Comparison of ENCODE assay signal across 8 cellular contexts in the genomic region with DNA sequence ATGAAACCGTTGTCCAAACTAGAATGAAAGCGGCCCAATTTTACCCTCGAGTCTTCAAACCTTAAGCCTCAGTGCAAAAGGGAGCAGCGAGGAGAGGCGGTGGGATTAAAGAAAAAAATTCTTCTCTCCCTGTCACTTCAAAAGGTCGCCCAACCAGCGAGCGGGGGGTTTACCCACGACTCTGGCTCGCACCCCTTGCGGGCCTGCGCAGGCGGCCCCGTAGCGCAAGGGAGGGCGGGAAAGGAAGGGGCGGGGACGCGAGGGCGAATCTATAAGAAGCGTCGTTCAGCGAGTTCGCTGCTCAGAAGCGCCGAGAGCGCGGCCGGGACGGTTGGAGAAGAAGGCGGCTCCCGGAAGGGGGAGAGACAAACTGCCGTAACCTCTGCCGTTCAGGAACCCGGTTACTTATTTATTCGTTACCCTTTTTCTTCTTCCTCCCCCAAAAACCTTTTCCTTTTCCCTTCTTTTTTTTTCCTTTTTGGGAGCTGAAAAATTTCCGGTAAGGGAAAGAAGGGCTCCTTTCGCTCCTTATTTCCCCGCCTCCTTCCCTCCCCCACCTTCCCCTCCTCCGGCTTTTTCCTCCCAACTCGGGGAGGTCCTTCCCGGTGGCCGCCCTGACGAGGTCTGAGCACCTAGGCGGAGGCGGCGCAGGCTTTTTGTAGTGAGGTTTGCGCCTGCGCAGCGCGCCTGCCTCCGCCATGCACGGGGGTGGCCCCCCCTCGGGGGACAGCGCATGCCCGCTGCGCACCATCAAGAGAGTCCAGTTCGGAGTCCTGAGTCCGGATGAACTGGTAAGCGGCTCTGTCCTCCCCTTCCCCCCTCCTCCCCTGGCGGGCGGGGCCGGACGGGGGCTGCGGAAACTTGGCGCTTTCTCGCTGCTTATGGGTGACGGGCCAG. TPM values are rescaled to one million over a fixed set of nuclear protein-coding genes. Genes with fewer than 3 reads are reported as not detected.
DNase-seq lines count a peak whose midpoint lies in the region; ATAC-seq and TF ChIP-seq lines count a peak whose summit lies in the region.

POLR2A (plus strand) TSS at position 300 of the 897 bp plus-strand sequence.

- peak; percentile 52 for ATAC-seq in GM21447 (IDR thresholded peaks at IDR 0.05; ENCODE audit: unreplicated experiment)

- DNase-seq in Calu3: peak; percentile 96
- peak; percentile 100 for DNase-seq in activated CD8-positive, alpha-beta memory T cell treated with anti-CD3 and anti-CD28 coated beads, Interleukin-2, amount 50 U/mL, for 48 hours
- peak; percentile 99 for DNase-seq in endothelial cell (ENCODE audit: low spot score)
- DNase-seq in midbrain (lab: John Stamatoyannopoulos, UW): peak; percentile 99
- peak; percentile 97 for DNase-seq in stimulated activated CD8-positive, alpha-beta memory T cell treated with anti-CD3 and anti-CD28 coated beads, Interleukin-2, amount 100 ng/mL, for 1 hour (ENCODE audit: low read depth in 2 of 2)

- H3K4me3 ChIP-seq in HUES64 (ENCODE audit: low read length) (peak within 1 kb of the TSS; percentile 72), OCI-LY1 (ENCODE audit: low read depth, low read length, poor library complexity, severe bottlenecking) (peak within 1 kb of the TSS; percentile 93)

- peak within 1 kb of the TSS; percentile 99 for H3K4me2 ChIP-seq in OCI-LY1 (ENCODE audit: low read length)

- H3K36me3 Mint-ChIP-seq in Calu3 (ENCODE audit: insufficient read depth, unreplicated experiment) (peaks cover 48% of the 10 kb centered on the region), endothelial cell (ENCODE audit: low read depth, unreplicated experiment) (peaks cover 4% of the 10 kb centered on the region)

- H3K9me3 ChIP-seq in HUES64 (ENCODE audit: insufficient read depth, low read depth, low read length): no peaks in the 10 kb centered on the region
- no peaks in the 10 kb centered on the region for H3K9me3 ChIP-seq in OCI-LY1 (ENCODE audit: low read length)

- peaks cover 5% of the 10 kb centered on the region for H3K36me3 ChIP-seq in HUES64 (ENCODE audit: insufficient read depth, low read length)
- H3K36me3 ChIP-seq in OCI-LY1 (ENCODE audit: insufficient read depth, low read length): peaks cover 13% of the 10 kb centered on the region; the same call in 1 of the 2 replicates

- H3K27me3 Mint-ChIP-seq in Calu3 (ENCODE audit: unreplicated experiment) (no peaks in the 10 kb centered on the region), endothelial cell (ENCODE audit: unreplicated experiment) (peaks cover 25% of the 10 kb centered on the region)

- H4K20me1 ChIP-seq in OCI-LY1 (ENCODE audit: insufficient read depth, low read length): no peaks in the 10 kb centered on the region

- H3K27ac Mint-ChIP-seq in Calu3 (ENCODE audit: unreplicated experiment) (peak within 1 kb of the TSS; percentile 96), endothelial cell (ENCODE audit: unreplicated experiment) (peak within 1 kb of the TSS; percentile 99)

- no peak within 1 kb of the TSS for H2AFZ ChIP-seq in OCI-LY1 (ENCODE audit: low read length)

- H3K79me2 ChIP-seq in OCI-LY1 (ENCODE audit: insufficient read depth, low read length): peaks cover 42% of the 10 kb centered on the region

- WGBS in HUES64: under 1% methylated on average over 64 of the region's 68 CpGs

- intact Hi-C loops in Calu3 (cut with micrococcal nuclease; ENCODE audit: unreplicated experiment): no loop called here

- peaks cover 11% of the 10 kb centered on the region; the same call in 1 of the 2 replicates for H3K4me1 ChIP-seq in HUES64 (ENCODE audit: insufficient read depth, low read length)
- peaks cover 60% of the 10 kb centered on the region for H3K4me1 ChIP-seq in OCI-LY1 (ENCODE audit: insufficient read depth, low read length, severe bottlenecking)

- no peaks in the 10 kb centered on the region for H3K9me2 ChIP-seq in OCI-LY1 (ENCODE audit: low read depth, low read length)

- CTCF ChIA-PET in Calu3 (lab: Charles Lee): interaction anchor here (0.6 kb wide), 1 partner anchor 1832 kb away, joined by 3 read pairs; no protein-coding TSS in a partner anchor

- H3K27ac ChIP-seq in HUES64 (ENCODE audit: low read depth, low read length): peak within 1 kb of the TSS; percentile 98
- peak within 1 kb of the TSS; percentile 98 for H3K27ac ChIP-seq in OCI-LY1 (ENCODE audit: low read depth, low read length, poor library complexity, severe bottlenecking)

- H3K4me3 Mint-ChIP-seq in Calu3 (ENCODE audit: low read depth, unreplicated experiment): peak within 1 kb of the TSS; percentile 93
- peak within 1 kb of the TSS; percentile 98 for H3K4me3 Mint-ChIP-seq in endothelial cell (ENCODE audit: unreplicated experiment)

- H3K4me1 Mint-ChIP-seq in Calu3 (ENCODE audit: low read depth, unreplicated experiment): peaks cover 42% of the 10 kb centered on the region
- H3K4me1 Mint-ChIP-seq in endothelial cell (ENCODE audit: unreplicated experiment): peaks cover 57% of the 10 kb centered on the region

- no peaks in the 10 kb centered on the region for H3F3A ChIP-seq in OCI-LY1 (ENCODE audit: insufficient read depth, low read length)

- H3K9me3 Mint-ChIP-seq in Calu3 (ENCODE audit: low read depth, unreplicated experiment) (no peaks in the 10 kb centered on the region), endothelial cell (ENCODE audit: unreplicated experiment) (no peaks in the 10 kb centered on the region)

- no TSS peak for BruUV-seq in Calu3 (replicated peaks; lab: Mats Ljungman, UMichigan)

- H3K27me3 ChIP-seq in HUES64 (ENCODE audit: insufficient read depth, low read length) (no peaks in the 10 kb centered on the region), OCI-LY1 (ENCODE audit: insufficient read depth, low read length) (no peaks in the 10 kb centered on the region)

- H3K9ac ChIP-seq in HUES64 (ENCODE audit: low read depth, low read length): peak within 1 kb of the TSS; percentile 97
- peak within 1 kb of the TSS; percentile 100 for H3K9ac ChIP-seq in OCI-LY1 (ENCODE audit: low read length)

- TF ChIP-seq CTCF in Calu3 (IDR thresholded peaks at IDR 0.05; ENCODE audit: unreplicated experiment): no peak
- TF ChIP-seq CTCF in OCI-LY1 (IDR thresholded peaks at IDR 0.05; ENCODE audit: low read length): no peak
- TF ChIP-seq CTCF in endothelial cell (IDR thresholded peaks at IDR 0.05; ENCODE audit: unreplicated experiment): no peak

RNA-seq across cellular contexts. Expression of gene POLR2A, which starts in this region (rescaled TPM):
- total RNA-seq in Calu3 (2022) (89.0 and 99.3 TPM in 2 replicates), endothelial cell (ENCODE audit: unreplicated experiment) (198 TPM)
- polyA plus RNA-seq in HUES64 (2013, experiment 1 of 2): 68.7 TPM
- polyA plus RNA-seq in HUES64 (2013, experiment 2 of 2): 73.1 TPM

Comparison
In these comparisons a context has a peak if more than half of its experiments do, and no peak if none do; other contexts are left out.
1. Peak in every context shown above with its lines: DNase-seq, ATAC-seq, H3K4me3 ChIP-seq and H3K27ac ChIP-seq.